8 cellular contexts compared by ENCODE assay signal in the genomic region with DNA sequence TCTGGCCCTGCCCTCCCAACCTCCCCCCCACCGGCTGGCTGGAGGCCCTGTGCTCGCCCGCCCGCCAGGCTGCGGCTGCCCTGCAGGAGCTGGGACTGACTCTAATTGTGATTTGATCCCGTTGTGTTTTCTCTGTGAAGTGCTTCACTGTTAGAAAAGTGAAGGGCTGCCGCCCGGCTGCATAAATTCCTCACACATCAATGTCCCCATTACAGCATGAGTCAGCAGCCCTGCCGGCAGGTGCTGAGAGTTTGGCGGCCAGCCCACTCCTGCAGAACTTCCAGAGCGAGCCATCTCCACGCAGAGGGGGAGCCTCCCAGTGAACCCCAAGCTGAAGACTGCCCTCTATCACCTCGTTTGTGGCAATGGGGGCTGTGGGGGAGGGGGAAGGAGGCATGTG.
DNase-seq lines count a peak whose midpoint lies in the region; ATAC-seq and TF ChIP-seq lines count a peak whose summit lies in the region.

No MANE protein-coding gene starts in this region.

- peak; percentile 67 for DNase-seq in activated CD8-positive, alpha-beta memory T cell treated with anti-CD3 and anti-CD28 coated beads for 24 hours
- DNase-seq in activated CD8-positive, alpha-beta memory T cell treated with anti-CD3 and anti-CD28 coated beads, Interleukin-2, amount 50 U/mL, for 4 hours: no peak
- DNase-seq in RWPE1 (ENCODE audit: low spot score): peak; percentile 79
- DNase-seq in iPS DF 19.7 (ENCODE audit: low read depth, low spot score): peak; percentile 50
- DNase-seq in stimulated activated CD4-positive, alpha-beta T cell treated with anti-CD3 and anti-CD28 coated beads, Interleukin-2, amount 100 ng/mL, for 48 hours: no peak

- peak overlapping the region; percentile 91 for H3K27ac ChIP-seq in RWPE1
- H3K27ac ChIP-seq in temporal lobe (ENCODE audit: low read depth, low read length): peak overlapping the region; percentile 56

- POLR2A ChIA-PET in RWPE1 (lab: Yijun Ruan, JAX; ENCODE audit: low non-redundant PET): no interaction called here

- CTCF ChIA-PET in RWPE1 (lab: Yijun Ruan, JAX): interaction anchor here (0.8 kb wide), 1 partner anchor 72 kb away, joined by 3 read pairs; no protein-coding TSS in a partner anchor

- TF ChIP-seq CTCF in RWPE1 (conservative IDR thresholded peaks at IDR 0.05; ENCODE audit: low read depth): no peak

- ATAC-seq in GM21390 (IDR thresholded peaks at IDR 0.05; ENCODE audit: unreplicated experiment) (no peak), GM18870 (IDR thresholded peaks at IDR 0.05; ENCODE audit: unreplicated experiment) (no peak)

Comparison
In these comparisons a context has a peak if more than half of its experiments do, and no peak if none do; other contexts are left out.
1. DNase-seq: peak in activated CD8-positive, alpha-beta memory T cell treated with anti-CD3 and anti-CD28 coated beads for 24 hours (single experiment), RWPE1 (single experiment) and iPS DF 19.7 (single experiment); none in activated CD8-positive, alpha-beta memory T cell treated with anti-CD3 and anti-CD28 coated beads, Interleukin-2, amount 50 U/mL, for 4 hours (single experiment) and stimulated activated CD4-positive, alpha-beta T cell treated with anti-CD3 and anti-CD28 coated beads, Interleukin-2, amount 100 ng/mL, for 48 hours (0 of 2).